18 cellular contexts compared by ENCODE assay signal in genomic region chrX:43581167-43581566, GRCh38.
DNase-seq lines count a peak whose midpoint lies in the region; ATAC-seq, FAIRE-seq and TF ChIP-seq lines count a peak whose summit lies in the region.
"Had no signal": no experiment of that assay in that cellular context is flagged by ENCODE, and none has a peak within 500 bp of the region (broad histone marks: within the 10 kb centered on the region; RNA-seq: fewer than 3 reads in every experiment).

No MANE protein-coding gene starts in this region.

- no peak for TF ChIP-seq POLR2A in prostate gland (IDR thresholded peaks at IDR 0.05)

- H3K9me3 ChIP-seq in RWPE2 (ENCODE audit: severe bottlenecking) = no peaks in the 10 kb centered on the region
- H3K9me3 ChIP-seq in prostate gland = no peaks in the 10 kb centered on the region
- H3K9me3 ChIP-seq in smooth muscle cell (replicated peaks; ENCODE audit: low read depth) = no peaks in the 10 kb centered on the region
- H3K9me3 ChIP-seq: BLaER1, HAP-1 had no signal

- H4K20me1 ChIP-seq in smooth muscle cell (ENCODE audit: low read depth) = no peaks in the 10 kb centered on the region
- H4K20me1 ChIP-seq: BLaER1 had no signal

- ATAC-seq in RWPE2 (ENCODE audit: low read depth) (no peak), esophagus mucosa (peak; percentile 47), omental fat pad (ENCODE audit: low FRiP score) (no peak)

- intact Hi-C loops in prostate gland (cut with DNase I) = no loop called here

- no peak overlapping the region for H3K4me3 ChIP-seq in RWPE2 (ENCODE audit: severe bottlenecking)
- no peak overlapping the region for H3K4me3 ChIP-seq in bronchial epithelial cell (ENCODE audit: low read depth, low read length)
- no peak overlapping the region for H3K4me3 ChIP-seq in prostate gland
- H3K4me3 ChIP-seq in smooth muscle cell = no peak overlapping the region
- H3K4me3 ChIP-seq: BLaER1, GM23248, HAP-1 had no signal

- TF ChIP-seq CTCF in RWPE2 (IDR thresholded peaks at IDR 0.05; ENCODE audit: poor library complexity, severe bottlenecking) (no peak), bronchial epithelial cell (IDR thresholded peaks at IDR 0.05; ENCODE audit: insufficient read depth, low read length, severe bottlenecking) (no peak), prostate gland (IDR thresholded peaks at IDR 0.05) (no peak), omental fat pad (IDR thresholded peaks at IDR 0.05) (no peak), smooth muscle cell (IDR thresholded peaks at IDR 0.05; ENCODE audit: borderline replicate concordance, insufficient read depth, poor library complexity, severe bottlenecking) (no peak)

- H3K27me3 ChIP-seq in RWPE2 (ENCODE audit: insufficient read depth, poor library complexity, severe bottlenecking) (no peaks in the 10 kb centered on the region), bronchial epithelial cell (ENCODE audit: control insufficient read depth, insufficient read depth, low read length) (no peaks in the 10 kb centered on the region), prostate gland (replicated peaks; ENCODE audit: insufficient read depth) (no peaks in the 10 kb centered on the region), smooth muscle cell (ENCODE audit: low read depth) (no peaks in the 10 kb centered on the region)

- H3F3A ChIP-seq in smooth muscle cell (ENCODE audit: low read depth) = no peaks in the 10 kb centered on the region

- H2AFZ ChIP-seq in smooth muscle cell (ENCODE audit: low read depth) = no peak overlapping the region
- H2AFZ ChIP-seq: GM23248 had no signal

- WGBS in prostate gland = 33% methylated on average over 2 of the region's 2 CpGs
- 78% methylated on average over 2 of the region's 2 CpGs for WGBS in smooth muscle cell (ENCODE audit: low lambda C conversion rate)

- H3K79me2 ChIP-seq in smooth muscle cell (ENCODE audit: low read depth) = no peaks in the 10 kb centered on the region

- H3K27ac ChIP-seq in RWPE2 (ENCODE audit: poor library complexity, severe bottlenecking) (peak overlapping the region; percentile 71), prostate gland (peak overlapping the region; percentile 31 to 58), smooth muscle cell (ENCODE audit: low read depth) (no peak overlapping the region)
- H3K27ac ChIP-seq: 22Rv1, BLaER1, GM23248 had no signal

- DNase-seq in RWPE2 (ENCODE audit: low spot score) (no peak), bronchial epithelial cell (ENCODE audit: low read depth) (peak; percentile 74), prostate gland (ENCODE audit: low spot score) (peak; percentile 44), omental fat pad (ENCODE audit: low spot score) (no peak), 8988T (no peak), smooth muscle cell (lab: John Stamatoyannopoulos, UW; ENCODE audit: unreplicated experiment) (no peak)
- no peak for DNase-seq in activated naive CD4-positive, alpha-beta T cell treated with anti-CD3 and anti-CD28 coated beads, Interleukin-2, amount 50 U/mL, for 16 hours
- DNase-seq: CD4-positive, alpha-beta memory T cell; DMS153; DMS79; GDM1; GM23248 had no signal

- no peak for FAIRE-seq in bronchial epithelial cell (lab: Jason Lieb, UNC)
- FAIRE-seq: GM12892, GM18507 had no signal

- H3K4me1 ChIP-seq in RWPE2 (ENCODE audit: insufficient read depth, poor library complexity, severe bottlenecking) = peaks cover 43% of the 10 kb centered on the region
- H3K4me1 ChIP-seq in prostate gland (replicated peaks) = no peaks in the 10 kb centered on the region
- H3K4me1 ChIP-seq in smooth muscle cell (ENCODE audit: low read depth) = no peaks in the 10 kb centered on the region
- H3K4me1 ChIP-seq: BLaER1, HAP-1 had no signal

- no peak overlapping the region for H3K9ac ChIP-seq in smooth muscle cell (ENCODE audit: low read depth)
- H3K9ac ChIP-seq: BLaER1, GM23248 had no signal

- no peak overlapping the region for H3K4me2 ChIP-seq in smooth muscle cell
- H3K4me2 ChIP-seq: BLaER1 had no signal

- H3K36me3 ChIP-seq in RWPE2 (ENCODE audit: low read depth) (no peaks in the 10 kb centered on the region), bronchial epithelial cell (ENCODE audit: control insufficient read depth, insufficient read depth, low read length) (no peaks in the 10 kb centered on the region), prostate gland (no peaks in the 10 kb centered on the region), smooth muscle cell (ENCODE audit: low read depth) (no peaks in the 10 kb centered on the region)
- H3K36me3 ChIP-seq: BLaER1, HAP-1 had no signal

Comparison
In these comparisons a context has a peak if more than half of its experiments do, and no peak if none do; other contexts are left out.
1. DNase-seq: peak in bronchial epithelial cell (single experiment) and prostate gland (single experiment); none in RWPE2 (single experiment), omental fat pad (single experiment), 8988T (single experiment), smooth muscle cell (single experiment) and activated naive CD4-positive, alpha-beta T cell treated with anti-CD3 and anti-CD28 coated beads, Interleukin-2, amount 50 U/mL, for 16 hours (single experiment).